In the genomic region with DNA sequence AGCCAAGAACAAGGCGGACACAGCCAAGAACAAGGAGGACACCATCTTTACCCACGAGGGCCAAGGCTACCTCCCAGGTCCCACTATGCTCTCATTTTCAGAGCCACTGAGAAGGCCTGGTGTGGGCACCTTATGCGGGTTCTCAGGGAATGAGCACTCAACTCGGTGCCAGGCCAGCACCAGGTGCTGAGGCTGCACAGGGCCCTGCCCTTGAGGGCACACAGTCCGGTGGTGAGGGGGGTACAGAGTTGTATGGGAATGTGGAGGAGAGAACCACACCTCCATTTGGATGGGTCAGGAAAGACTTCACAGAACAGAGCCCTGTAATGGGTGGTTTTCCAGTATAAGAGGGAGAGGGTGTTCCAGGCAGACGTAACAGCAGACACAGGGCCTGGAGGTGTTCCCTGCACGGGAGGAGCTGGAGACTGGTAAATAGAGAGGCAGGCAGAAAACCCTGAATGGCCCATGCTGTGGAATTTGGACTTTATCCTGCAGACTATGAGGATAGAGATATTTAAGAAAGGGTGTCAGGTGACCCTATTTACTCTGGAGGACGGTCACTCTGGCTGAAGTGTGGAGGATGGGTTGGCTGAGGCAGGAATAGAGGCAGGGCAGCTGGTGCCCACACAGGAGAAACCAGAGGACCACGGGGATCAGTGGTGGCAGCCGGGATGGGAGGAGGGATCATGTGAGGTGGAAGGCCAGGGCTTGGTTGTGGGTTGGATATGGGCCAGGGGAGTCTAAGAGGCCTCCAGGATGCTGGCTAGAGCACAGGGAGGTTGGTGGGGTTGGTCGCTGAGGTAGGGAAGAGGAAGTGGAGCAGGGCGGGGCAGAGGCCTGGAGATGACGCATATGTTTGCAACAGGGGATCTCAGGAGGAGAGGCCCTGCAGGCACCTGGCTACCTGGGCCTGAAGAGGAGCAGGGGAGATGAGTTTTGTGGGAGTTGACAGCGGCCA, we compare ENCODE assay signal across 1 cellular context.
TF ChIP-seq lines count a peak whose summit lies in the region.

No MANE protein-coding gene starts in this region.

TF ChIP-seq in HepG2, 621 proteins besides CTCF, POLR2A, EP300 and RAD21 (continued from another document and continues in another):
- TF ChIP-seq, protein P1, sequence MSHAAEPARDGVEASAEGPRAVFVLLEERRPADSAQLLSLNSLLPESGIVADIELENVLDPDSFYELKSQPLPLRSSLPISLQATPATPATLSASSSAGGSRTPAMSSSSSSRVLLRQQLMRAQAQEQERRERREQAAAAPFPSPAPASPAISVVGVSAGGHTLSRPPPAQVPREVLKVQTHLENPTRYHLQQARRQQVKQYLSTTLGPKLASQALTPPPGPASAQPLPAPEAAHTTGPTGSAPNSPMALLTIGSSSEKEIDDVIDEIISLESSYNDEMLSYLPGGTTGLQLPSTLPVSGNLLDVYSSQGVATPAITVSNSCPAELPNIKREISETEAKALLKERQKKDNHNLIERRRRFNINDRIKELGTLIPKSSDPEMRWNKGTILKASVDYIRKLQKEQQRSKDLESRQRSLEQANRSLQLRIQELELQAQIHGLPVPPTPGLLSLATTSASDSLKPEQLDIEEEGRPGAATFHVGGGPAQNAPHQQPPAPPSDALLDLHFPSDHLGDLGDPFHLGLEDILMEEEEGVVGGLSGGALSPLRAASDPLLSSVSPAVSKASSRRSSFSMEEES (CRISPR knock-in tag; IDR thresholded peaks at IDR 0.05), result peak; percentile 65; the same call in 1 of the 2 replicates
- TF ChIP-seq, protein P2, sequence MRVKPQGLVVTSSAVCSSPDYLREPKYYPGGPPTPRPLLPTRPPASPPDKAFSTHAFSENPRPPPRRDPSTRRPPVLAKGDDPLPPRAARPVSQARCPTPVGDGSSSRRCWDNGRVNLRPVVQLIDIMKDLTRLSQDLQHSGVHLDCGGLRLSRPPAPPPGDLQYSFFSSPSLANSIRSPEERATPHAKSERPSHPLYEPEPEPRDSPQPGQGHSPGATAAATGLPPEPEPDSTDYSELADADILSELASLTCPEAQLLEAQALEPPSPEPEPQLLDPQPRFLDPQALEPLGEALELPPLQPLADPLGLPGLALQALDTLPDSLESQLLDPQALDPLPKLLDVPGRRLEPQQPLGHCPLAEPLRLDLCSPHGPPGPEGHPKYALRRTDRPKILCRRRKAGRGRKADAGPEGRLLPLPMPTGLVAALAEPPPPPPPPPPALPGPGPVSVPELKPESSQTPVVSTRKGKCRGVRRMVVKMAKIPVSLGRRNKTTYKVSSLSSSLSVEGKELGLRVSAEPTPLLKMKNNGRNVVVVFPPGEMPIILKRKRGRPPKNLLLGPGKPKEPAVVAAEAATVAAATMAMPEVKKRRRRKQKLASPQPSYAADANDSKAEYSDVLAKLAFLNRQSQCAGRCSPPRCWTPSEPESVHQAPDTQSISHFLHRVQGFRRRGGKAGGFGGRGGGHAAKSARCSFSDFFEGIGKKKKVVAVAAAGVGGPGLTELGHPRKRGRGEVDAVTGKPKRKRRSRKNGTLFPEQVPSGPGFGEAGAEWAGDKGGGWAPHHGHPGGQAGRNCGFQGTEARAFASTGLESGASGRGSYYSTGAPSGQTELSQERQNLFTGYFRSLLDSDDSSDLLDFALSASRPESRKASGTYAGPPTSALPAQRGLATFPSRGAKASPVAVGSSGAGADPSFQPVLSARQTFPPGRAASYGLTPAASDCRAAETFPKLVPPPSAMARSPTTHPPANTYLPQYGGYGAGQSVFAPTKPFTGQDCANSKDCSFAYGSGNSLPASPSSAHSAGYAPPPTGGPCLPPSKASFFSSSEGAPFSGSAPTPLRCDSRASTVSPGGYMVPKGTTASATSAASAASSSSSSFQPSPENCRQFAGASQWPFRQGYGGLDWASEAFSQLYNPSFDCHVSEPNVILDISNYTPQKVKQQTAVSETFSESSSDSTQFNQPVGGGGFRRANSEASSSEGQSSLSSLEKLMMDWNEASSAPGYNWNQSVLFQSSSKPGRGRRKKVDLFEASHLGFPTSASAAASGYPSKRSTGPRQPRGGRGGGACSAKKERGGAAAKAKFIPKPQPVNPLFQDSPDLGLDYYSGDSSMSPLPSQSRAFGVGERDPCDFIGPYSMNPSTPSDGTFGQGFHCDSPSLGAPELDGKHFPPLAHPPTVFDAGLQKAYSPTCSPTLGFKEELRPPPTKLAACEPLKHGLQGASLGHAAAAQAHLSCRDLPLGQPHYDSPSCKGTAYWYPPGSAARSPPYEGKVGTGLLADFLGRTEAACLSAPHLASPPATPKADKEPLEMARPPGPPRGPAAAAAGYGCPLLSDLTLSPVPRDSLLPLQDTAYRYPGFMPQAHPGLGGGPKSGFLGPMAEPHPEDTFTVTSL (CRISPR knock-in tag; IDR thresholded peaks at IDR 0.05; ENCODE audit: borderline replicate concordance), result no peak
- TF ChIP-seq HIVEP1 (CRISPR knock-in tag; IDR thresholded peaks at IDR 0.05) (no peak), ZNF614 (CRISPR knock-in tag; IDR thresholded peaks at IDR 0.05; ENCODE audit: borderline replicate concordance) (0 out of 2 replicates have a peak, but pooled peaks have one; percentile 27), CBX5 (CRISPR knock-in tag; IDR thresholded peaks at IDR 0.05; ENCODE audit: borderline replicate concordance) (no peak), NCOR1 (IDR thresholded peaks at IDR 0.05; ENCODE audit: borderline replicate concordance, low read length) (peak; percentile 43; the same call in 1 of the 2 replicates), ZNF605 (CRISPR knock-in tag; IDR thresholded peaks at IDR 0.05) (0 out of 2 replicates have a peak, but pooled peaks have one; percentile 8), MXD4 (CRISPR knock-in tag; IDR thresholded peaks at IDR 0.05) (no peak), KMT2B (CRISPR knock-in tag; IDR thresholded peaks at IDR 0.05) (no peak), MIER3 (CRISPR knock-in tag; IDR thresholded peaks at IDR 0.05; ENCODE audit: borderline replicate concordance) (no peak), ZNF282 (IDR thresholded peaks at IDR 0.05; ENCODE audit: partially characterized antibody) (no peak), FOSL2 (CRISPR knock-in tag; IDR thresholded peaks at IDR 0.05) (peak; percentile 73), ZNF724P (CRISPR knock-in tag; IDR thresholded peaks at IDR 0.05; ENCODE audit: borderline replicate concordance) (peak; percentile 64; the same call in 1 of the 2 replicates), KDM5A (IDR thresholded peaks at IDR 0.05; ENCODE audit: borderline replicate concordance, low read length) (no peak), THAP11 (CRISPR knock-in tag; IDR thresholded peaks at IDR 0.05) (no peak), NCOA2 (CRISPR knock-in tag; IDR thresholded peaks at IDR 0.05) (peak; percentile 49; the same call in 1 of the 2 replicates), ZNF484 (CRISPR knock-in tag; IDR thresholded peaks at IDR 0.05; ENCODE audit: borderline replicate concordance, low read depth) (no peak), NFYB (CRISPR knock-in tag; IDR thresholded peaks at IDR 0.05) (no peak), RXRA (CRISPR knock-in tag; IDR thresholded peaks at IDR 0.05) (no peak; the same call in 1 of the 2 replicates)
- TF ChIP-seq, protein P3, sequence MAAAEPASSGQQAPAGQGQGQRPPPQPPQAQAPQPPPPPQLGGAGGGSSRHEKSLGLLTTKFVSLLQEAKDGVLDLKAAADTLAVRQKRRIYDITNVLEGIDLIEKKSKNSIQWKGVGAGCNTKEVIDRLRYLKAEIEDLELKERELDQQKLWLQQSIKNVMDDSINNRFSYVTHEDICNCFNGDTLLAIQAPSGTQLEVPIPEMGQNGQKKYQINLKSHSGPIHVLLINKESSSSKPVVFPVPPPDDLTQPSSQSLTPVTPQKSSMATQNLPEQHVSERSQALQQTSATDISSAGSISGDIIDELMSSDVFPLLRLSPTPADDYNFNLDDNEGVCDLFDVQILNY (CRISPR knock-in tag; conservative IDR thresholded peaks at IDR 0.05), result no peak
- TF ChIP-seq, protein P4, sequence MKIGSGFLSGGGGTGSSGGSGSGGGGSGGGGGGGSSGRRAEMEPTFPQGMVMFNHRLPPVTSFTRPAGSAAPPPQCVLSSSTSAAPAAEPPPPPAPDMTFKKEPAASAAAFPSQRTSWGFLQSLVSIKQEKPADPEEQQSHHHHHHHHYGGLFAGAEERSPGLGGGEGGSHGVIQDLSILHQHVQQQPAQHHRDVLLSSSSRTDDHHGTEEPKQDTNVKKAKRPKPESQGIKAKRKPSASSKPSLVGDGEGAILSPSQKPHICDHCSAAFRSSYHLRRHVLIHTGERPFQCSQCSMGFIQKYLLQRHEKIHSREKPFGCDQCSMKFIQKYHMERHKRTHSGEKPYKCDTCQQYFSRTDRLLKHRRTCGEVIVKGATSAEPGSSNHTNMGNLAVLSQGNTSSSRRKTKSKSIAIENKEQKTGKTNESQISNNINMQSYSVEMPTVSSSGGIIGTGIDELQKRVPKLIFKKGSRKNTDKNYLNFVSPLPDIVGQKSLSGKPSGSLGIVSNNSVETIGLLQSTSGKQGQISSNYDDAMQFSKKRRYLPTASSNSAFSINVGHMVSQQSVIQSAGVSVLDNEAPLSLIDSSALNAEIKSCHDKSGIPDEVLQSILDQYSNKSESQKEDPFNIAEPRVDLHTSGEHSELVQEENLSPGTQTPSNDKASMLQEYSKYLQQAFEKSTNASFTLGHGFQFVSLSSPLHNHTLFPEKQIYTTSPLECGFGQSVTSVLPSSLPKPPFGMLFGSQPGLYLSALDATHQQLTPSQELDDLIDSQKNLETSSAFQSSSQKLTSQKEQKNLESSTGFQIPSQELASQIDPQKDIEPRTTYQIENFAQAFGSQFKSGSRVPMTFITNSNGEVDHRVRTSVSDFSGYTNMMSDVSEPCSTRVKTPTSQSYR (CRISPR knock-in tag; IDR thresholded peaks at IDR 0.05; ENCODE audit: borderline replicate concordance), result peak; percentile 70; the same call in 1 of the 2 replicates
- TF ChIP-seq, protein P5, sequence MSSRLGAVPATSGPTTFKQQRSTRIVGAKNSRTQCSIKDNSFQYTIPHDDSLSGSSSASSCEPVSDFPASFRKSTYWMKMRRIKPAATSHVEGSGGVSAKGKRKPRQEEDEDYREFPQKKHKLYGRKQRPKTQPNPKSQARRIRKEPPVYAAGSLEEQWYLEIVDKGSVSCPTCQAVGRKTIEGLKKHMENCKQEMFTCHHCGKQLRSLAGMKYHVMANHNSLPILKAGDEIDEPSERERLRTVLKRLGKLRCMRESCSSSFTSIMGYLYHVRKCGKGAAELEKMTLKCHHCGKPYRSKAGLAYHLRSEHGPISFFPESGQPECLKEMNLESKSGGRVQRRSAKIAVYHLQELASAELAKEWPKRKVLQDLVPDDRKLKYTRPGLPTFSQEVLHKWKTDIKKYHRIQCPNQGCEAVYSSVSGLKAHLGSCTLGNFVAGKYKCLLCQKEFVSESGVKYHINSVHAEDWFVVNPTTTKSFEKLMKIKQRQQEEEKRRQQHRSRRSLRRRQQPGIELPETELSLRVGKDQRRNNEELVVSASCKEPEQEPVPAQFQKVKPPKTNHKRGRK (CRISPR knock-in tag; IDR thresholded peaks at IDR 0.05), result no peak
- TF ChIP-seq, protein P6, sequence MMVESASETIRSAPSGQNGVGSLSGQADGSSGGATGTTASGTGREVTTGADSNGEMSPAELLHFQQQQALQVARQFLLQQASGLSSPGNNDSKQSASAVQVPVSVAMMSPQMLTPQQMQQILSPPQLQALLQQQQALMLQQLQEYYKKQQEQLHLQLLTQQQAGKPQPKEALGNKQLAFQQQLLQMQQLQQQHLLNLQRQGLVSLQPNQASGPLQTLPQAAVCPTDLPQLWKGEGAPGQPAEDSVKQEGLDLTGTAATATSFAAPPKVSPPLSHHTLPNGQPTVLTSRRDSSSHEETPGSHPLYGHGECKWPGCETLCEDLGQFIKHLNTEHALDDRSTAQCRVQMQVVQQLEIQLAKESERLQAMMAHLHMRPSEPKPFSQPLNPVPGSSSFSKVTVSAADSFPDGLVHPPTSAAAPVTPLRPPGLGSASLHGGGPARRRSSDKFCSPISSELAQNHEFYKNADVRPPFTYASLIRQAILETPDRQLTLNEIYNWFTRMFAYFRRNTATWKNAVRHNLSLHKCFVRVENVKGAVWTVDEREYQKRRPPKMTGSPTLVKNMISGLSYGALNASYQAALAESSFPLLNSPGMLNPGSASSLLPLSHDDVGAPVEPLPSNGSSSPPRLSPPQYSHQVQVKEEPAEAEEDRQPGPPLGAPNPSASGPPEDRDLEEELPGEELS (CRISPR knock-in tag; IDR thresholded peaks at IDR 0.05), result peak; percentile 46
- TF ChIP-seq, protein P7, sequence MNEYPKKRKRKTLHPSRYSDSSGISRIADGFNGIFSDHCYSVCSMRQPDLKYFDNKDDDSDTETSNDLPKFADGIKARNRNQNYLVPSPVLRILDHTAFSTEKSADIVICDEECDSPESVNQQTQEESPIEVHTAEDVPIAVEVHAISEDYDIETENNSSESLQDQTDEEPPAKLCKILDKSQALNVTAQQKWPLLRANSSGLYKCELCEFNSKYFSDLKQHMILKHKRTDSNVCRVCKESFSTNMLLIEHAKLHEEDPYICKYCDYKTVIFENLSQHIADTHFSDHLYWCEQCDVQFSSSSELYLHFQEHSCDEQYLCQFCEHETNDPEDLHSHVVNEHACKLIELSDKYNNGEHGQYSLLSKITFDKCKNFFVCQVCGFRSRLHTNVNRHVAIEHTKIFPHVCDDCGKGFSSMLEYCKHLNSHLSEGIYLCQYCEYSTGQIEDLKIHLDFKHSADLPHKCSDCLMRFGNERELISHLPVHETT (CRISPR knock-in tag; conservative IDR thresholded peaks at IDR 0.05), result no peak
- TF ChIP-seq, protein P8, sequence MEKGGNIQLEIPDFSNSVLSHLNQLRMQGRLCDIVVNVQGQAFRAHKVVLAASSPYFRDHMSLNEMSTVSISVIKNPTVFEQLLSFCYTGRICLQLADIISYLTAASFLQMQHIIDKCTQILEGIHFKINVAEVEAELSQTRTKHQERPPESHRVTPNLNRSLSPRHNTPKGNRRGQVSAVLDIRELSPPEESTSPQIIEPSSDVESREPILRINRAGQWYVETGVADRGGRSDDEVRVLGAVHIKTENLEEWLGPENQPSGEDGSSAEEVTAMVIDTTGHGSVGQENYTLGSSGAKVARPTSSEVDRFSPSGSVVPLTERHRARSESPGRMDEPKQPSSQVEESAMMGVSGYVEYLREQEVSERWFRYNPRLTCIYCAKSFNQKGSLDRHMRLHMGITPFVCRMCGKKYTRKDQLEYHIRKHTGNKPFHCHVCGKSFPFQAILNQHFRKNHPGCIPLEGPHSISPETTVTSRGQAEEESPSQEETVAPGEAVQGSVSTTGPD (CRISPR knock-in tag; IDR thresholded peaks at IDR 0.05), result no peak
- TF ChIP-seq, protein P9, sequence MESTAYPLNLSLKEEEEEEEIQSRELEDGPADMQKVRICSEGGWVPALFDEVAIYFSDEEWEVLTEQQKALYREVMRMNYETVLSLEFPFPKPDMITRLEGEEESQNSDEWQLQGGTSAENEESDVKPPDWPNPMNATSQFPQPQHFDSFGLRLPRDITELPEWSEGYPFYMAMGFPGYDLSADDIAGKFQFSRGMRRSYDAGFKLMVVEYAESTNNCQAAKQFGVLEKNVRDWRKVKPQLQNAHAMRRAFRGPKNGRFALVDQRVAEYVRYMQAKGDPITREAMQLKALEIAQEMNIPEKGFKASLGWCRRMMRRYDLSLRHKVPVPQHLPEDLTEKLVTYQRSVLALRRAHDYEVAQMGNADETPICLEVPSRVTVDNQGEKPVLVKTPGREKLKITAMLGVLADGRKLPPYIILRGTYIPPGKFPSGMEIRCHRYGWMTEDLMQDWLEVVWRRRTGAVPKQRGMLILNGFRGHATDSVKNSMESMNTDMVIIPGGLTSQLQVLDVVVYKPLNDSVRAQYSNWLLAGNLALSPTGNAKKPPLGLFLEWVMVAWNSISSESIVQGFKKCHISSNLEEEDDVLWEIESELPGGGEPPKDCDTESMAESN (CRISPR knock-in tag; conservative IDR thresholded peaks at IDR 0.05), result peak; percentile 76
